In the genomic region with DNA sequence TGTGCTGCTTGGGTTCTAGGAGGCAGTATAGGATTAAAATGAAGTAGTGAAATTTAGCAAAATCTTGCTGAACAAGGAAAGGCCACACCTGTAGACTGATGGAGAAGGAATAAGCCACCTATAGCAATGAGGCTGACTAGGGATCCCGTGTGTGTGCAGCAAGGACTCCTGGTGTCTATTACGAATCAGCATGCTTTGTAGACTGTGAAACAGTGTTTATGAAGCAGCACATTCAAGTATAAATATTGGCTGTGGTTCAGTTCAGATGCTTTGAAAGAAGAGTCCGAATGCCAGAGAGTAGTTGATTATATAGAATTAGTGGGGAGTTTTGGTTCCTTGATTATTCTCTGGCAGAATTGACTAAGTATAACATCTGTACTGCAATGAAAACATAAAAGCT, we compare ENCODE assay signal across 8 cellular contexts. TPM values are rescaled to one million over a fixed set of nuclear protein-coding genes. Genes with fewer than 3 reads are reported as not detected.
DNase-seq lines count a peak whose midpoint lies in the region; TF ChIP-seq lines count a peak whose summit lies in the region.

No MANE protein-coding gene starts in this region.

- H3K36me3 ChIP-seq in right atrium auricular region (no peaks in the 10 kb centered on the region), mucosa of stomach (ENCODE audit: control insufficient read depth, insufficient read depth, low read length) (no peaks in the 10 kb centered on the region)

- intact Hi-C loops in cardiac septum (cut with DNase I), result no loop called here

- DNase-seq in right atrium auricular region (ENCODE audit: low spot score), result no peak
- no peak for DNase-seq in cardiac septum (ENCODE audit: low spot score)
- peak; percentile 51 for DNase-seq in choroid plexus epithelial cell (ENCODE audit: low read depth)
- no peak for DNase-seq in OCI-M2 (lab: John Stamatoyannopoulos, UW; ENCODE audit: unreplicated experiment)
- DNase-seq in iPS-NIHi7 (ENCODE audit: extremely low spot score), result no peak
- DNase-seq in NCI-H2081 treated with DMSO at 0.1 percent for 48 hours (lab: John Stamatoyannopoulos, UW), result no peak
- DNase-seq in DMS153 (lab: John Stamatoyannopoulos, UW), result no peak

- H3K27me3 ChIP-seq in right atrium auricular region (no peaks in the 10 kb centered on the region), mucosa of stomach (ENCODE audit: control insufficient read depth, insufficient read depth, low read length) (no peaks in the 10 kb centered on the region)

- TF ChIP-seq CTCF in right atrium auricular region (IDR thresholded peaks at IDR 0.05), result no peak
- no peak for TF ChIP-seq CTCF in choroid plexus epithelial cell (conservative IDR thresholded peaks at IDR 0.05; ENCODE audit: low read depth, low read length)

- H3K9me3 ChIP-seq in right atrium auricular region (no peaks in the 10 kb centered on the region), mucosa of stomach (ENCODE audit: control insufficient read depth, low read length) (no peaks in the 10 kb centered on the region)

- H3K4me1 ChIP-seq in right atrium auricular region, result peaks cover 0 to 61% of the 10 kb centered on the region in 2 donors
- H3K4me1 ChIP-seq in mucosa of stomach (ENCODE audit: control insufficient read depth, insufficient read depth, low read length), result peaks cover 30% of the 10 kb centered on the region

- H3K4me3 ChIP-seq in right atrium auricular region, result peak overlapping the region; percentile 71 to 72
- peak overlapping the region; percentile 80 for H3K4me3 ChIP-seq in choroid plexus epithelial cell (ENCODE audit: low read depth, low read length)
- no peak overlapping the region for H3K4me3 ChIP-seq in mucosa of stomach (ENCODE audit: low read length)

- peak overlapping the region; percentile 95 for H3K9ac ChIP-seq in mucosa of stomach (ENCODE audit: low read length)

- H3K27ac ChIP-seq in right atrium auricular region, result peak overlapping the region; percentile 97 to 98

RNA-seq across cellular contexts. Expression of a gene that starts 41.8 kb away (rescaled TPM):
- total RNA-seq in right atrium auricular region, result 100 to 1,000 TPM; 439 to 631 TPM
- total RNA-seq in cardiac septum, result 449 TPM
